Comparison of ENCODE assay signal across 19 cellular contexts in genomic region chr3:28504945-28505344, GRCh38.
DNase-seq lines count a peak whose midpoint lies in the region; ATAC-seq, FAIRE-seq and TF ChIP-seq lines count a peak whose summit lies in the region.
"Had no signal": no experiment of that assay in that cellular context is flagged by ENCODE, and none has a peak within 500 bp of the region (broad histone marks: within the 10 kb centered on the region; RNA-seq: fewer than 3 reads in every experiment).

No MANE protein-coding gene starts in this region.

- no peaks in the 10 kb centered on the region for H3K27me3 Mint-ChIP-seq in neural crest cell (ENCODE audit: low read depth)
- H3K27me3 Mint-ChIP-seq in activated CD8-positive, alpha-beta T cell treated with anti-CD3 and anti-CD28 coated beads, Interleukin-2, amount 10 ng/mL, durations not matched to agents 7 days and 5 days (ENCODE audit: low read depth), result no peaks in the 10 kb centered on the region

- H3K27ac ChIP-seq in H1 (ENCODE audit: low read depth, low read length), result no peak overlapping the region
- H3K27ac ChIP-seq in A673 (ENCODE audit: low read depth, low read length, poor library complexity, severe bottlenecking), result no peak overlapping the region

- no peaks in the 10 kb centered on the region for H3K36me3 ChIP-seq in H1 (ENCODE audit: control insufficient read depth in 2 of 4, insufficient read depth in 4 of 4, low read length in 3 of 4)
- H3K36me3 ChIP-seq in A673 (ENCODE audit: insufficient read depth, low read length, poor library complexity, severe bottlenecking), result no peaks in the 10 kb centered on the region

- no peaks in the 10 kb centered on the region for H4K20me1 ChIP-seq in H1 (replicated peaks in 1 of 2; ENCODE audit: control insufficient read depth in 1 of 2, insufficient read depth in 2 of 2, low read length in 2 of 2)

- peaks cover 3% of the 10 kb centered on the region for H3K9me3 Mint-ChIP-seq in neural crest cell
- H3K9me3 Mint-ChIP-seq in activated CD8-positive, alpha-beta T cell treated with anti-CD3 and anti-CD28 coated beads, Interleukin-2, amount 10 ng/mL, durations not matched to agents 7 days and 5 days (ENCODE audit: insufficient read depth), result no peaks in the 10 kb centered on the region

- no peak overlapping the region for H3K4ac ChIP-seq in H1 (replicated peaks; ENCODE audit: insufficient read length, low read depth, low read length)

- H3K4me3 Mint-ChIP-seq in neural crest cell, result peak overlapping the region; percentile 47
- no peak overlapping the region for H3K4me3 Mint-ChIP-seq in activated CD8-positive, alpha-beta T cell treated with anti-CD3 and anti-CD28 coated beads, Interleukin-2, amount 10 ng/mL, durations not matched to agents 7 days and 5 days
- H3K4me3 Mint-ChIP-seq: CD4-positive, CD25-positive, alpha-beta regulatory T cell had no signal

- no peaks in the 10 kb centered on the region for H3K23me2 ChIP-seq in H1 (ENCODE audit: low read depth, low read length)

- no peak overlapping the region for H4K5ac ChIP-seq in H1 (ENCODE audit: insufficient read length, low read depth, low read length)

- H3K4me1 ChIP-seq in H1 (replicated peaks in 1 of 4; ENCODE audit: control insufficient read depth in 3 of 4, insufficient read depth in 4 of 4, low read length in 3 of 4), result peaks cover 0 to 2% (median 1%) of the 10 kb centered on the region in 4 experiments; a peak in 2 of 7 replicates
- H3K4me1 ChIP-seq in A673 (ENCODE audit: insufficient read depth, low read length, poor library complexity, severe bottlenecking), result no peaks in the 10 kb centered on the region

- TF ChIP-seq POLR2A in H1 (IDR thresholded peaks at IDR 0.05; ENCODE audit: control extremely low read depth in 1 of 2, low read depth in 2 of 2, low read length in 2 of 2), result no peak

- TF ChIP-seq RAD21 in H1 (IDR thresholded peaks at IDR 0.05 in 1 of 2, conservative IDR thresholded peaks at IDR 0.05 in 1 of 2; ENCODE audit: low read depth in 2 of 2, low read length in 2 of 2), result no peak

- H3K4me1 Mint-ChIP-seq in neural crest cell, result peaks cover 69% of the 10 kb centered on the region
- no peaks in the 10 kb centered on the region for H3K4me1 Mint-ChIP-seq in activated CD8-positive, alpha-beta T cell treated with anti-CD3 and anti-CD28 coated beads, Interleukin-2, amount 10 ng/mL, durations not matched to agents 7 days and 5 days (ENCODE audit: low read depth)
- H3K4me1 Mint-ChIP-seq: CD4-positive, CD25-positive, alpha-beta regulatory T cell had no signal

- H2BK120ac ChIP-seq in H1 (replicated peaks; ENCODE audit: low read depth, low read length), result no peak overlapping the region

- H4K91ac ChIP-seq in H1 (replicated peaks; ENCODE audit: insufficient read length, low read length), result no peak overlapping the region

- BruUV-seq in A673 (replicated peaks; lab: Mats Ljungman, UMichigan), result no TSS peak

- CTCF ChIA-PET in H1 (lab: Charles Lee; ENCODE audit: partially characterized antibody) (no interaction called here), A673 (lab: Charles Lee) (no interaction called here)
- CTCF ChIA-PET in activated CD8-positive, alpha-beta T cell treated with anti-CD3 and anti-CD28 coated beads, Interleukin-2, amount 10 ng/mL, durations not matched to agents 7 days and 5 days (lab: Charles Lee), result no interaction called here

- intact Hi-C loops in A673 (cut with micrococcal nuclease; ENCODE audit: unreplicated experiment), result no loop called here

- no peak for FAIRE-seq in H1 (lab: Jason Lieb, UNC)
- FAIRE-seq: GM12891, H54 had no signal

- H3K14ac ChIP-seq in H1 (ENCODE audit: insufficient read length), result peak overlapping the region; percentile 42

- 48% methylated on average over 2 of the region's 2 CpGs; no CpG with 5 or more reads in 1 of the 2 experiments for WGBS in H1 (ENCODE audit: extremely low coverage in 1 of 2, insufficient coverage in 1 of 2, insufficient read length in 1 of 2, insufficient replicate concordance in 2 of 2, low coverage in 1 of 2, low lambda C conversion rate in 2 of 2, missing lambda C conversion rate in 1 of 2), 2 experiments

- H3K79me1 ChIP-seq in H1 (ENCODE audit: low read depth, low read length), result no peaks in the 10 kb centered on the region

- H3K23ac ChIP-seq in H1 (ENCODE audit: insufficient read length), result no peak overlapping the region

- H3K18ac ChIP-seq in H1 (ENCODE audit: extremely low read depth, low read length), result no peak overlapping the region

- POLR2A ChIA-PET in H1 (lab: Charles Lee; ENCODE audit: partially characterized antibody) (no interaction called here), A673 (lab: Charles Lee; ENCODE audit: low non-redundant PET) (no interaction called here)
- POLR2A ChIA-PET in activated CD8-positive, alpha-beta T cell treated with anti-CD3 and anti-CD28 coated beads, Interleukin-2, amount 10 ng/mL, durations not matched to agents 7 days and 5 days (lab: Charles Lee), result no interaction called here

- H3K27me3 ChIP-seq in H1 (replicated peaks in 1 of 4; ENCODE audit: control insufficient read depth in 3 of 4, extremely low read depth in 1 of 4, insufficient read depth in 3 of 4, low read length in 3 of 4), result no peaks in the 10 kb centered on the region
- no peaks in the 10 kb centered on the region for H3K27me3 ChIP-seq in A673 (replicated peaks; ENCODE audit: insufficient read depth, low read depth, low read length, poor library complexity)

- no peak for TF ChIP-seq CTCF in H1 (IDR thresholded peaks at IDR 0.05; ENCODE audit: control extremely low read depth in 1 of 3, insufficient read depth in 1 of 3, low read depth in 1 of 3, low read length in 3 of 3)
- no peak for TF ChIP-seq CTCF in neural crest cell (conservative IDR thresholded peaks at IDR 0.05)
- no peak for TF ChIP-seq CTCF in A673 (conservative IDR thresholded peaks at IDR 0.05; ENCODE audit: low read depth, low read length)
- no peak for TF ChIP-seq CTCF in GM20000 (IDR thresholded peaks at IDR 0.05; ENCODE audit: extremely low read depth, missing control alignments)

- no peak overlapping the region for H2BK15ac ChIP-seq in H1 (ENCODE audit: low read length)

- H3K4me3 ChIP-seq in H1 (ENCODE audit: extremely low read depth in 1 of 4, insufficient read depth in 2 of 4, low read depth in 3 of 4, low read length in 4 of 4), result no peak overlapping the region
- H3K4me3 ChIP-seq in A673 (ENCODE audit: low read depth, low read length, poor library complexity, severe bottlenecking), result no peak overlapping the region

- H2BK20ac ChIP-seq in H1 (ENCODE audit: low read length), result no peak overlapping the region

- peak overlapping the region; percentile 72 for H3K27ac Mint-ChIP-seq in neural crest cell (ENCODE audit: unreplicated experiment)
- H3K27ac Mint-ChIP-seq in activated CD8-positive, alpha-beta T cell treated with anti-CD3 and anti-CD28 coated beads, Interleukin-2, amount 10 ng/mL, durations not matched to agents 7 days and 5 days, result no peak overlapping the region
- H3K27ac Mint-ChIP-seq: CD4-positive, CD25-positive, alpha-beta regulatory T cell had no signal

- no peak overlapping the region for H3K56ac ChIP-seq in H1 (replicated peaks; ENCODE audit: insufficient read length, low read depth, low read length)

- no peak overlapping the region for H2BK5ac ChIP-seq in H1 (ENCODE audit: low read depth, low read length)

- DNase-seq in ELF-1 (ENCODE audit: low read depth, low spot score), result peak; percentile 9
- peak; percentile 20 for DNase-seq in NCI-H1092 treated with DMSO at 0.1 percent for 48 hours (lab: John Stamatoyannopoulos, UW)
- no peak for DNase-seq in H1 (ENCODE audit: low read depth in 1 of 2, low spot score in 2 of 2)
- DNase-seq in neural crest cell (ENCODE audit: low read depth, low spot score), result no peak
- no peak for DNase-seq in A673 (ENCODE audit: low spot score)
- no peak for DNase-seq in GM20000 (ENCODE audit: low spot score)
- DNase-seq in activated CD8-positive, alpha-beta T cell treated with anti-CD3 and anti-CD28 coated beads, Interleukin-2, amount 10 ng/mL, durations not matched to agents 7 days and 5 days, result no peak
- no peak for DNase-seq in NCI-H446 treated with DMSO at 0.1 percent for 48 hours (lab: John Stamatoyannopoulos, UW)
- DNase-seq: CD4-positive, CD25-positive, alpha-beta regulatory T cell; DND-41; Karpas-422; MV-4-11; NCI-H187; NCI-H226; NCI-H526; PC-3; SHP77 had no signal

- no peak overlapping the region for H4K8ac ChIP-seq in H1 (ENCODE audit: extremely low read depth, insufficient read depth, low read length)

- H2AFZ ChIP-seq in H1 (ENCODE audit: low read length), result no peak overlapping the region

- TF ChIP-seq EP300 in H1 (IDR thresholded peaks at IDR 0.05; ENCODE audit: borderline replicate concordance in 1 of 2, low read depth in 2 of 2, low read length in 2 of 2), result no peak

- H3K9me3 ChIP-seq in H1 (ENCODE audit: insufficient read depth in 2 of 2, low read depth in 1 of 2, low read length in 1 of 2) (no peaks in the 10 kb centered on the region), A673 (ENCODE audit: low read depth, low read length, poor library complexity, severe bottlenecking) (no peaks in the 10 kb centered on the region)

- H3K36me3 Mint-ChIP-seq in neural crest cell (ENCODE audit: low read depth), result no peaks in the 10 kb centered on the region
- no peaks in the 10 kb centered on the region for H3K36me3 Mint-ChIP-seq in activated CD8-positive, alpha-beta T cell treated with anti-CD3 and anti-CD28 coated beads, Interleukin-2, amount 10 ng/mL, durations not matched to agents 7 days and 5 days (ENCODE audit: low read depth)
- H3K36me3 Mint-ChIP-seq: CD4-positive, CD25-positive, alpha-beta regulatory T cell had no signal

- no peak overlapping the region for H3K9ac ChIP-seq in H1 (replicated peaks in 1 of 4; ENCODE audit: extremely low read depth in 1 of 4, low read depth in 3 of 4, low read length in 3 of 4)

- H2BK12ac ChIP-seq in H1 (ENCODE audit: low read depth, low read length), result no peak overlapping the region

- no peak overlapping the region for H3K4me2 ChIP-seq in H1 (ENCODE audit: insufficient read depth in 1 of 2, low read depth in 2 of 2, low read length in 2 of 2)

- H3K79me2 ChIP-seq in H1 (ENCODE audit: control insufficient read depth in 1 of 2, insufficient read depth in 2 of 2, low read length in 2 of 2), result no peaks in the 10 kb centered on the region

- ATAC-seq in activated CD8-positive, alpha-beta T cell treated with anti-CD3 and anti-CD28 coated beads, Interleukin-2, amount 10 ng/mL, durations not matched to agents 7 days and 5 days, result no peak
- ATAC-seq: PC-3 had no signal

- no peak overlapping the region for H2AK5ac ChIP-seq in H1 (ENCODE audit: low read depth, low read length)

TF ChIP-seq in H1, 55 proteins besides CTCF, POLR2A, EP300 and RAD21:
- no peak for TF ChIP-seq CBX5 (IDR thresholded peaks at IDR 0.05; ENCODE audit: low read depth, low read length)
- no peak for TF ChIP-seq ATF3 (IDR thresholded peaks at IDR 0.05; ENCODE audit: insufficient read depth, low read depth, low read length)

Comparison
In these comparisons a context has a peak if more than half of its experiments do, and no peak if none do; other contexts are left out.
1. DNase-seq: peak in ELF-1 (single experiment) and NCI-H1092 treated with DMSO at 0.1 percent for 48 hours (single experiment); none in H1 (0 of 2), neural crest cell (single experiment), A673 (single experiment), GM20000 (single experiment), activated CD8-positive, alpha-beta T cell treated with anti-CD3 and anti-CD28 coated beads, Interleukin-2, amount 10 ng/mL, durations not matched to agents 7 days and 5 days (single experiment) and NCI-H446 treated with DMSO at 0.1 percent for 48 hours (single experiment).